ENCODE assay signal across 17 cellular contexts in genomic region chr17:69428252-69428980, GRCh38. TPM values are rescaled to one million over a fixed set of nuclear protein-coding genes. Genes with fewer than 3 reads are reported as not detected.
DNase-seq lines count a peak whose midpoint lies in the region; ATAC-seq and TF ChIP-seq lines count a peak whose summit lies in the region.
"Had no signal": no experiment of that assay in that cellular context is flagged by ENCODE, and none has a peak within 500 bp of the region (broad histone marks: within the 10 kb centered on the region; RNA-seq: fewer than 3 reads in every experiment).

No MANE protein-coding gene starts in this region.

- ATAC-seq in left lobe of liver, result peak; percentile 16
- no peak for ATAC-seq in stimulated activated memory B cell treated with anti-CD40 and anti-IgM and Interleukin-4, amounts not matched to agents 10 μg/mL and 1 μg/mL and 100 μg/mL, for 72 hours
- ATAC-seq: activated naive CD8-positive, alpha-beta T cell treated with anti-CD3 and anti-CD28 coated beads, Interleukin-2, amount 50 U/mL, for 24 hours; HCT116 had no signal

- POLR2A ChIA-PET in MCF 10A (lab: Yijun Ruan, JAX), result interaction anchor here (0.6 to 5.8 kb wide), 2 partner anchors 13 to 15 kb away, joined by 3 to 33 read pairs; partner anchors contain the start of gene MAP2K6

- H3K27me3 Mint-ChIP-seq in activated naive CD4-positive, alpha-beta T cell treated with anti-CD3 and anti-CD28 coated beads for 36 hours (ENCODE audit: low read depth), result no peaks in the 10 kb centered on the region
- H3K27me3 Mint-ChIP-seq in stimulated activated memory B cell treated with anti-CD40 and anti-IgM and Interleukin-4, amounts not matched to agents 10 μg/mL and 1 μg/mL and 100 μg/mL, for 72 hours, result no peaks in the 10 kb centered on the region
- H3K27me3 Mint-ChIP-seq in MCF 10A (ENCODE audit: insufficient read depth, unreplicated experiment), result no peaks in the 10 kb centered on the region
- H3K27me3 Mint-ChIP-seq: activated naive CD8-positive, alpha-beta T cell treated with anti-CD3 and anti-CD28 coated beads, Interleukin-2, amount 50 U/mL, for 24 hours; activated T-cell treated with anti-CD3 and anti-CD28 coated beads, Interleukin-2, amount 50 U/mL, for 24 hours had no signal

- DNase-seq in activated naive CD4-positive, alpha-beta T cell treated with anti-CD3 and anti-CD28 coated beads for 36 hours, result peak; percentile 23
- DNase-seq in activated naive CD4-positive, alpha-beta T cell (lab: John Stamatoyannopoulos, UW), result no peak
- peak; percentile 39 for DNase-seq in NOMO-1 treated with DMSO at 0.1 percent for 48 hours (lab: John Stamatoyannopoulos, UW; ENCODE audit: unreplicated experiment)
- DNase-seq in left lobe of liver (ENCODE audit: low spot score), result no peak
- DNase-seq in MCF 10A (ENCODE audit: unreplicated experiment), result no peak
- DNase-seq in SW480 (ENCODE audit: low spot score), result no peak
- DNase-seq in NCI-H2107 (lab: John Stamatoyannopoulos, UW), result no peak
- DNase-seq: activated CD4-positive, alpha-beta T cell treated with anti-CD3 and anti-CD28 coated beads, Interleukin-2, amount 50 U/mL, for 4 hours; activated naive CD8-positive, alpha-beta T cell treated with anti-CD3 and anti-CD28 coated beads, Interleukin-2, amount 50 U/mL, for 24 hours; activated T-cell treated with anti-CD3 and anti-CD28 coated beads, Interleukin-2, amount 50 U/mL, for 24 hours; foreskin melanocyte; NCI-H1417 treated with DMSO at 0.1 percent for 48 hours; NCI-H2227 treated with DMSO at 0.1 percent for 48 hours; right lobe of liver had no signal

- H3K27ac Mint-ChIP-seq in activated naive CD4-positive, alpha-beta T cell treated with anti-CD3 and anti-CD28 coated beads for 36 hours, result no peak overlapping the region
- peak overlapping the region; percentile 55 for H3K27ac Mint-ChIP-seq in stimulated activated memory B cell treated with anti-CD40 and anti-IgM and Interleukin-4, amounts not matched to agents 10 μg/mL and 1 μg/mL and 100 μg/mL, for 72 hours
- no peak overlapping the region for H3K27ac Mint-ChIP-seq in MCF 10A (ENCODE audit: low read depth, unreplicated experiment)
- H3K27ac Mint-ChIP-seq: activated naive CD8-positive, alpha-beta T cell treated with anti-CD3 and anti-CD28 coated beads, Interleukin-2, amount 50 U/mL, for 24 hours; activated T-cell treated with anti-CD3 and anti-CD28 coated beads, Interleukin-2, amount 50 U/mL, for 24 hours had no signal

- no peak for TF ChIP-seq CTCF in MCF 10A (IDR thresholded peaks at IDR 0.05; ENCODE audit: unreplicated experiment)

- peaks cover 3% of the 10 kb centered on the region for H3K36me3 Mint-ChIP-seq in activated naive CD4-positive, alpha-beta T cell treated with anti-CD3 and anti-CD28 coated beads for 36 hours (ENCODE audit: low read depth)
- peaks cover 5% of the 10 kb centered on the region for H3K36me3 Mint-ChIP-seq in stimulated activated memory B cell treated with anti-CD40 and anti-IgM and Interleukin-4, amounts not matched to agents 10 μg/mL and 1 μg/mL and 100 μg/mL, for 72 hours
- H3K36me3 Mint-ChIP-seq in MCF 10A (ENCODE audit: insufficient read depth, unreplicated experiment), result no peaks in the 10 kb centered on the region

- BruUV-seq in MCF 10A (replicated peaks; lab: Mats Ljungman, UMichigan), result no TSS peak

- H3K4me3 Mint-ChIP-seq in activated naive CD4-positive, alpha-beta T cell treated with anti-CD3 and anti-CD28 coated beads for 36 hours, result no peak overlapping the region
- no peak overlapping the region for H3K4me3 Mint-ChIP-seq in stimulated activated memory B cell treated with anti-CD40 and anti-IgM and Interleukin-4, amounts not matched to agents 10 μg/mL and 1 μg/mL and 100 μg/mL, for 72 hours
- H3K4me3 Mint-ChIP-seq in MCF 10A (ENCODE audit: unreplicated experiment), result no peak overlapping the region
- H3K4me3 Mint-ChIP-seq: activated naive CD8-positive, alpha-beta T cell treated with anti-CD3 and anti-CD28 coated beads, Interleukin-2, amount 50 U/mL, for 24 hours; activated T-cell treated with anti-CD3 and anti-CD28 coated beads, Interleukin-2, amount 50 U/mL, for 24 hours; neural crest cell had no signal

- H3K9me3 Mint-ChIP-seq in activated naive CD4-positive, alpha-beta T cell treated with anti-CD3 and anti-CD28 coated beads for 36 hours, result no peaks in the 10 kb centered on the region
- no peaks in the 10 kb centered on the region for H3K9me3 Mint-ChIP-seq in stimulated activated memory B cell treated with anti-CD40 and anti-IgM and Interleukin-4, amounts not matched to agents 10 μg/mL and 1 μg/mL and 100 μg/mL, for 72 hours
- H3K9me3 Mint-ChIP-seq in MCF 10A (ENCODE audit: unreplicated experiment), result no peaks in the 10 kb centered on the region
- H3K9me3 Mint-ChIP-seq: activated naive CD8-positive, alpha-beta T cell treated with anti-CD3 and anti-CD28 coated beads, Interleukin-2, amount 50 U/mL, for 24 hours; activated T-cell treated with anti-CD3 and anti-CD28 coated beads, Interleukin-2, amount 50 U/mL, for 24 hours; neural crest cell had no signal

- intact Hi-C loops in activated naive CD4-positive, alpha-beta T cell treated with anti-CD3 and anti-CD28 coated beads for 36 hours (cut with micrococcal nuclease), result loop anchor here (10.0 kb wide), 1 partner anchor 1134 kb away; the partner anchor contains the start of genes ARSG and SLC16A6
- intact Hi-C loops in MCF 10A (cut with micrococcal nuclease), result no loop called here

- peaks cover 68% of the 10 kb centered on the region for H3K4me1 Mint-ChIP-seq in activated naive CD4-positive, alpha-beta T cell treated with anti-CD3 and anti-CD28 coated beads for 36 hours (ENCODE audit: low read depth)
- H3K4me1 Mint-ChIP-seq in stimulated activated memory B cell treated with anti-CD40 and anti-IgM and Interleukin-4, amounts not matched to agents 10 μg/mL and 1 μg/mL and 100 μg/mL, for 72 hours, result peaks cover 18% of the 10 kb centered on the region
- H3K4me1 Mint-ChIP-seq in MCF 10A (ENCODE audit: insufficient read depth, unreplicated experiment), result peaks cover 17% of the 10 kb centered on the region

- CTCF ChIA-PET in activated naive CD4-positive, alpha-beta T cell treated with anti-CD3 and anti-CD28 coated beads for 36 hours (lab: Charles Lee), result interaction anchor here (1.5 kb wide), 1 partner anchor 98 kb away, joined by 4 read pairs; no protein-coding TSS in a partner anchor
- CTCF ChIA-PET in MCF 10A (lab: Yijun Ruan, JAX), result no interaction called here

RNA-seq across cellular contexts. Expression of gene MAP2K6, which starts 13.9 kb away (rescaled TPM):
- 1 to 10 TPM; 2.4 to 2.7 TPM for total RNA-seq in activated naive CD4-positive, alpha-beta T cell treated with anti-CD3 and anti-CD28 coated beads for 36 hours
- total RNA-seq in left lobe of liver (2.6 TPM), MCF 10A (2022) (0.28 and 0.37 TPM in 2 replicates)

Comparison
In these comparisons a context has a peak if more than half of its experiments do, and no peak if none do; other contexts are left out.
1. DNase-seq: peak in activated naive CD4-positive, alpha-beta T cell treated with anti-CD3 and anti-CD28 coated beads for 36 hours (single experiment) and NOMO-1 treated with DMSO at 0.1 percent for 48 hours (single experiment); none in activated naive CD4-positive, alpha-beta T cell (0 of 4), left lobe of liver (single experiment), MCF 10A (single experiment), SW480 (single experiment) and NCI-H2107 (single experiment).